ENCODE assay signal across 1 cellular context in genomic region chr3:184441202-184441900, GRCh38.
TF ChIP-seq lines count a peak whose summit lies in the region.

No MANE protein-coding gene starts in this region.

TF ChIP-seq in GM23338, 12 proteins besides CTCF, POLR2A, EP300 and RAD21 (continued from another document):
- no peak for TF ChIP-seq ZNF462 (CRISPR knock-in tag; IDR thresholded peaks at IDR 0.05)
- TF ChIP-seq ETS1 (IDR thresholded peaks at IDR 0.05) = no peak
- no peak for TF ChIP-seq EZH2phosphoT487 (IDR thresholded peaks at IDR 0.05; ENCODE audit: unreplicated experiment)
- TF ChIP-seq POLR2AphosphoS5 (IDR thresholded peaks at IDR 0.05; ENCODE audit: low read depth) = no peak
- no peak for TF ChIP-seq STAT1 (IDR thresholded peaks at IDR 0.05; ENCODE audit: unreplicated experiment)
- TF ChIP-seq JUNB (IDR thresholded peaks at IDR 0.05; ENCODE audit: unreplicated experiment) = no peak
- TF ChIP-seq ZNF114 (CRISPR knock-in tag; IDR thresholded peaks at IDR 0.05) = no peak
TF ChIP-seq in GM23338: peak in this region for 0.
